In the genomic region with DNA sequence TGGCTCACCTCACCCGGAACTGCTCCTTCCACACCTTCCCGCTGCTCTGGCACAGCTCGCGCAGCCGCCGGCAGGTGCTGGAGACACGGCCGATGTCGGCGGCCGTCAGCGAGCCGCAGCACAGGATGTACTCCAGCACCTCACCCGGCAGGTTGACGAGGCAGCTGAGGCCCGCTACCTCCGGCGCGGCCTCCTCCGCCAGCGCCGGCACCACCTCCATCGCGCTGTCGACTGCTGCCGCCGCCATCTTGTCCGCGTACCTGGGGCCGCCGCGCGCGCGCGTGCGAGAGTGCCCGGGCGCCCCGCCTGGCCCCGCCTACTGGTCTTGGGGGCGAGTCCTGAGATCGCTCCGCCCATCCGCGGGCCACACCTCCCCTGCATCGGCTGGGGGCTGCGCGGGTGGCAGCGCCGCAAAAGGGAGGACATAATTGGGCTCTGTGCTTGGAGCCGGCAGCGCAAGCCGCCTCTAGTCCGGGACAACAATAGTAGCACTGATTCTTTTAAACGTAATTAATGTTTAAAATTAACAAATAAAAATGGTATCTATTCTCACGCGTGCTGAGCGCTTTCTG, we compare ENCODE assay signal across 8 cellular contexts. TPM values are rescaled to one million over a fixed set of nuclear protein-coding genes. Genes with fewer than 3 reads are reported as not detected.
DNase-seq lines count a peak whose midpoint lies in the region; ATAC-seq and TF ChIP-seq lines count a peak whose summit lies in the region.

A gene with protein sequence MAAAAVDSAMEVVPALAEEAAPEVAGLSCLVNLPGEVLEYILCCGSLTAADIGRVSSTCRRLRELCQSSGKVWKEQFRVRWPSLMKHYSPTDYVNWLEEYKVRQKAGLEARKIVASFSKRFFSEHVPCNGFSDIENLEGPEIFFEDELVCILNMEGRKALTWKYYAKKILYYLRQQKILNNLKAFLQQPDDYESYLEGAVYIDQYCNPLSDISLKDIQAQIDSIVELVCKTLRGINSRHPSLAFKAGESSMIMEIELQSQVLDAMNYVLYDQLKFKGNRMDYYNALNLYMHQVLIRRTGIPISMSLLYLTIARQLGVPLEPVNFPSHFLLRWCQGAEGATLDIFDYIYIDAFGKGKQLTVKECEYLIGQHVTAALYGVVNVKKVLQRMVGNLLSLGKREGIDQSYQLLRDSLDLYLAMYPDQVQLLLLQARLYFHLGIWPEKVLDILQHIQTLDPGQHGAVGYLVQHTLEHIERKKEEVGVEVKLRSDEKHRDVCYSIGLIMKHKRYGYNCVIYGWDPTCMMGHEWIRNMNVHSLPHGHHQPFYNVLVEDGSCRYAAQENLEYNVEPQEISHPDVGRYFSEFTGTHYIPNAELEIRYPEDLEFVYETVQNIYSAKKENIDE (minus strand): TSS at position 261 of the 572 bp plus-strand sequence. CDS start 14 bp downstream, at position 247.

- intact Hi-C loops in activated CD4-positive, alpha-beta memory T cell treated with anti-CD3 and anti-CD28 coated beads for 36 hours (cut with micrococcal nuclease), result loop anchor here (1.0 to 5.0 kb wide), 2 partner anchors 373 to 452 kb away; a partner anchor contains a TSS
- intact Hi-C loops in dorsolateral prefrontal cortex (cut with DNase I) (loop anchor here in 1 of 2 donors (2.0 to 10.0 kb wide), 3 partner anchors 39 to 455 kb away; a partner anchor contains a TSS), lower leg skin (cut with DNase I; ENCODE audit: low total_unique reads) (no loop called here)

- ATAC-seq in GM19372 (IDR thresholded peaks at IDR 0.05; ENCODE audit: low read depth, unreplicated experiment) (peak; percentile 90), HG03521 (IDR thresholded peaks at IDR 0.05; ENCODE audit: unreplicated experiment) (peak; percentile 93)

- peaks cover 3% of the 10 kb centered on the region for H3K9me3 Mint-ChIP-seq in activated CD4-positive, alpha-beta memory T cell treated with anti-CD3 and anti-CD28 coated beads for 36 hours

- H3K4me3 ChIP-seq in dorsolateral prefrontal cortex (peak within 1 kb of the TSS; percentile 64 to 97 (median 88)), lower leg skin (ENCODE audit: low read depth, poor library complexity, severe bottlenecking) (peak within 1 kb of the TSS; percentile 76)

- H3K4me3 Mint-ChIP-seq in activated CD4-positive, alpha-beta memory T cell treated with anti-CD3 and anti-CD28 coated beads for 36 hours, result peak within 1 kb of the TSS; percentile 89

- H3K4me1 Mint-ChIP-seq in activated CD4-positive, alpha-beta memory T cell treated with anti-CD3 and anti-CD28 coated beads for 36 hours (ENCODE audit: low read depth), result peaks cover 26% of the 10 kb centered on the region

- DNase-seq in C1 segment of cervical spinal cord (lab: John Stamatoyannopoulos, UW), result peak in 13 of 14 donors; percentile 52 to 90 (median 84)
- peak; percentile 92 for DNase-seq in NCI-H748 (lab: John Stamatoyannopoulos, UW; ENCODE audit: unreplicated experiment)
- peak; percentile 94 for DNase-seq in activated CD4-positive, alpha-beta memory T cell treated with anti-CD3 and anti-CD28 coated beads for 36 hours
- peak; percentile 88 to 96 (median 94) for DNase-seq in dorsolateral prefrontal cortex
- peak; percentile 83 to 98 for DNase-seq in lower leg skin (ENCODE audit: low spot score in 2 of 2)
- peak; percentile 91 to 93 for DNase-seq in stimulated activated CD4-positive, alpha-beta T cell treated with anti-CD3 and anti-CD28 coated beads, Interleukin-4, amount 100 ng/mL, for 4 hours

- CTCF ChIA-PET in activated CD4-positive, alpha-beta memory T cell treated with anti-CD3 and anti-CD28 coated beads for 36 hours (lab: Charles Lee), result interaction anchor here (0.7 kb wide), 1 partner anchor 164 kb away, joined by 3 read pairs; no protein-coding TSS in a partner anchor

- POLR2A ChIA-PET in activated CD4-positive, alpha-beta memory T cell treated with anti-CD3 and anti-CD28 coated beads for 36 hours (lab: Charles Lee), result no interaction called here

- TF ChIP-seq POLR2A in lower leg skin (IDR thresholded peaks at IDR 0.05), result peak in 1 of 2 donors; percentile 63

- TF ChIP-seq CTCF in dorsolateral prefrontal cortex (IDR thresholded peaks at IDR 0.05 in 54 of 56, conservative IDR thresholded peaks at IDR 0.05 in 2 of 56; ENCODE audit: low read depth in 1 of 56, partially characterized antibody in 56 of 56), result peak in 34 of 56 donors; percentile 7 to 61 (median 30)
- no peak for TF ChIP-seq CTCF in lower leg skin (IDR thresholded peaks at IDR 0.05)

- no peaks in the 10 kb centered on the region for H3K27me3 ChIP-seq in dorsolateral prefrontal cortex

- 4 to 5% methylated on average over 20 to 31 of the region's 59 CpGs for WGBS in lower leg skin, 2 donors

- H3K27ac Mint-ChIP-seq in activated CD4-positive, alpha-beta memory T cell treated with anti-CD3 and anti-CD28 coated beads for 36 hours, result peak within 1 kb of the TSS; percentile 73

- peaks cover 16% of the 10 kb centered on the region for H3K36me3 Mint-ChIP-seq in activated CD4-positive, alpha-beta memory T cell treated with anti-CD3 and anti-CD28 coated beads for 36 hours

- no peaks in the 10 kb centered on the region for H3K27me3 Mint-ChIP-seq in activated CD4-positive, alpha-beta memory T cell treated with anti-CD3 and anti-CD28 coated beads for 36 hours

- H3K27ac ChIP-seq in dorsolateral prefrontal cortex, result peak within 1 kb of the TSS; percentile 65 to 95 (median 89)

RNA-seq across cellular contexts. Expression of the gene that starts here (rescaled TPM):
- total RNA-seq in activated CD4-positive, alpha-beta memory T cell treated with anti-CD3 and anti-CD28 coated beads for 36 hours, result 10 to 100 TPM; 23.3 to 23.7 TPM
- total RNA-seq in dorsolateral prefrontal cortex (100 to 1,000 TPM in 16 of 120 experiments, 10 to 100 TPM in 104; 55.8 to 117 (median 87.1) TPM), lower leg skin (100 to 1,000 TPM in 1 of 4 donors, 10 to 100 TPM in 3; 76.8 to 133 (median 87.7) TPM)

Comparison
In these comparisons a context has a peak if more than half of its experiments do, and no peak if none do; other contexts are left out.
1. Peak in every context shown above with its lines: DNase-seq, ATAC-seq, H3K4me3 ChIP-seq and H3K27ac ChIP-seq.
2. CTCF ChIP-seq: peak in dorsolateral prefrontal cortex (34 of 56); none in lower leg skin (0 of 3).